1 cellular context compared by ENCODE assay signal in genomic region chr3:136802481-136802996, GRCh38.
TF ChIP-seq lines count a peak whose summit lies in the region.

No MANE protein-coding gene starts in this region.

TF ChIP-seq in K562, 482 proteins besides CTCF, POLR2A, EP300 and RAD21 (continued from another document):
- TF ChIP-seq ZNF449 (CRISPR knock-in tag; IDR thresholded peaks at IDR 0.05) (no peak), ATF3 (IDR thresholded peaks at IDR 0.05) (0 out of 2 replicates have a peak, but pooled peaks have one; percentile 12), ATF3 (CRISPR knock-in tag; conservative IDR thresholded peaks at IDR 0.05) (no peak), RAD51 (IDR thresholded peaks at IDR 0.05; ENCODE audit: borderline replicate concordance, low read depth) (peak; percentile 53), ZNF780A (CRISPR knock-in tag; IDR thresholded peaks at IDR 0.05) (no peak), ETS2 (tag; IDR thresholded peaks at IDR 0.05; ENCODE audit: borderline replicate concordance, poor library complexity, severe bottlenecking) (no peak), NRF1 (conservative IDR thresholded peaks at IDR 0.05 in 1 of 2, IDR thresholded peaks at IDR 0.05 in 1 of 2) (no peak), ZBTB17 (CRISPR knock-in tag; IDR thresholded peaks at IDR 0.05) (no peak), USF2 (CRISPR knock-in tag; IDR thresholded peaks at IDR 0.05) (peak; percentile 30; the same call in 1 of the 2 replicates), ZNF316 (IDR thresholded peaks at IDR 0.05) (no peak), EGR1 (conservative IDR thresholded peaks at IDR 0.05) (no peak), THRB (CRISPR knock-in tag; conservative IDR thresholded peaks at IDR 0.05) (0 out of 2 replicates have a peak, but pooled peaks have one; percentile 18), SIN3B (IDR thresholded peaks at IDR 0.05; ENCODE audit: low read depth) (no peak), ZNF175 (CRISPR knock-in tag; IDR thresholded peaks at IDR 0.05; ENCODE audit: low read depth) (no peak), PTTG1 (tag; IDR thresholded peaks at IDR 0.05; ENCODE audit: low read depth) (no peak), HNRNPUL1 (IDR thresholded peaks at IDR 0.05; ENCODE audit: low read length) (no peak), L3MBTL2 (IDR thresholded peaks at IDR 0.05) (0 out of 2 replicates have a peak, but pooled peaks have one; percentile 15), ZNF609 (CRISPR knock-in tag; IDR thresholded peaks at IDR 0.05; ENCODE audit: borderline replicate concordance) (no peak), TFE3 (CRISPR knock-in tag; IDR thresholded peaks at IDR 0.05) (peak; percentile 57), TOE1 (IDR thresholded peaks at IDR 0.05; ENCODE audit: borderline replicate concordance) (0 out of 2 replicates have a peak, but pooled peaks have one; percentile 35), TOE1 (CRISPR knock-in tag; IDR thresholded peaks at IDR 0.05; ENCODE audit: borderline replicate concordance, low read depth) (no peak), SNIP1 (IDR thresholded peaks at IDR 0.05; ENCODE audit: low read depth) (no peak), NR3C1 (CRISPR knock-in tag; IDR thresholded peaks at IDR 0.05) (no peak), PHB (CRISPR knock-in tag; IDR thresholded peaks at IDR 0.05) (no peak), TAF7 (tag; IDR thresholded peaks at IDR 0.05) (no peak)
TF ChIP-seq in K562: peak in this region for 9.
